ENCODE assay signal across 1 cellular context in genomic region chr2:29455202-29455885, GRCh38.
TF ChIP-seq lines count a peak whose summit lies in the region.

No MANE protein-coding gene starts in this region.

TF ChIP-seq in H1, 55 proteins besides CTCF, POLR2A, EP300 and RAD21:
- TF ChIP-seq TAF7 (optimal IDR thresholded peaks at IDR 0.05; ENCODE audit: borderline replicate concordance, low read depth, low read length) = no peak
- no peak for TF ChIP-seq BCL11A (IDR thresholded peaks at IDR 0.05; ENCODE audit: low read depth in 2 of 2, low read length in 2 of 2)
- no peak for TF ChIP-seq CREB1 (IDR thresholded peaks at IDR 0.05)
- no peak for TF ChIP-seq EGR1 (IDR thresholded peaks at IDR 0.05; ENCODE audit: borderline replicate concordance, low read depth, low read length)
- TF ChIP-seq CHD1 (IDR thresholded peaks at IDR 0.05; ENCODE audit: low read depth, low read length) = no peak
- TF ChIP-seq KDM5A (IDR thresholded peaks at IDR 0.05; ENCODE audit: low read length) = no peak
- TF ChIP-seq GABPA (IDR thresholded peaks at IDR 0.05; ENCODE audit: borderline replicate concordance, insufficient read depth, low read length) = no peak
- TF ChIP-seq SRF (IDR thresholded peaks at IDR 0.05; ENCODE audit: low read depth, low read length) = no peak
